24 cellular contexts compared by ENCODE assay signal in the genomic region with DNA sequence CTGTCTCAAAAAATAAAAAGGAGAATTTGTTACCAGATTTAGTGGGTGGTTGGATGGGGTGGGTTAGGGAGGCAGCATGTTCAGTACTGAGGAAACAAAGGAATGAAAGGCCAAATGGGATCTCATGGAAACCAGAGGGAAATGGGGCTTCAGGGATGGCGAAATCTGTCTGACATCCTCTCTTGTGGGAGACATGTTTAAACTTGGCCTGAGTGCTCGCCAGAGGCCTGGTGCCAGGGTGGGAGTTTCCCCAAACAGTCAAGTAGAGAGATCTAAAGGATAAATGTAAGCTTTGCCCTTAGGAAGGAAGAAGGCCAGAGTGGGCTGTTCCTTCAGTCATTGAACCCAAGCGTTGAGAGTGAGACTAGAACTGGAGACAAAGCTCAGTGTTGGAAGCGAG.
"Had no signal": no experiment of that assay in that cellular context is flagged by ENCODE, and none has a peak within 500 bp of the region (broad histone marks: within the 10 kb centered on the region; RNA-seq: fewer than 3 reads in every experiment).

No MANE protein-coding gene starts in this region.

- FAIRE-seq: astrocyte, TTC549 had no signal

- DNase-seq: activated B cell treated with CpG ODN at 0.5 μM for 24 hours; activated CD4-positive, alpha-beta T cell treated with anti-CD3 and anti-CD28 coated beads for 1 hour; activated CD4-positive, alpha-beta T cell treated with anti-CD3 and anti-CD28 coated beads, Interleukin-2, amount 10 ng/mL, durations not matched to agents 24 days and 14 days; activated CD4-positive, alpha-beta T cell treated with anti-CD3 and anti-CD28 coated beads, Interleukin-2, amount 50 U/mL, for 48 hours; activated CD8-positive, alpha-beta memory T cell treated with anti-CD3 and anti-CD28 coated beads, Interleukin-2, amount 10 ng/mL, durations not matched to agents 7 days and 5 days; activated effector memory CD4-positive, alpha-beta T cell treated with Interleukin-2 at 50 U/mL for 16 hours; activated naive CD4-positive, alpha-beta T cell; activated T-cell treated with anti-CD3 and anti-CD28 coated beads, Interleukin-2, amount 50 U/mL, for 24 hours; amygdala; Kasumi-1; KBM-7; NCI-H1092; NCI-H1417; NCI-H1694 treated with DMSO at 0.1 percent for 48 hours; NCI-H2029 treated with DMSO at 0.1 percent for 48 hours; NCI-H510A treated with DMSO at 0.1 percent for 48 hours; NCI-H69; NK-92 treated with Interleukin-12 subunit alpha and Interleukin-12 subunit beta, amount 100 ng/mL, for 24 hours; OCI-M1; SHP77; T-helper 17 cell; T-helper 9 cell had no signal
